In the genomic region with DNA sequence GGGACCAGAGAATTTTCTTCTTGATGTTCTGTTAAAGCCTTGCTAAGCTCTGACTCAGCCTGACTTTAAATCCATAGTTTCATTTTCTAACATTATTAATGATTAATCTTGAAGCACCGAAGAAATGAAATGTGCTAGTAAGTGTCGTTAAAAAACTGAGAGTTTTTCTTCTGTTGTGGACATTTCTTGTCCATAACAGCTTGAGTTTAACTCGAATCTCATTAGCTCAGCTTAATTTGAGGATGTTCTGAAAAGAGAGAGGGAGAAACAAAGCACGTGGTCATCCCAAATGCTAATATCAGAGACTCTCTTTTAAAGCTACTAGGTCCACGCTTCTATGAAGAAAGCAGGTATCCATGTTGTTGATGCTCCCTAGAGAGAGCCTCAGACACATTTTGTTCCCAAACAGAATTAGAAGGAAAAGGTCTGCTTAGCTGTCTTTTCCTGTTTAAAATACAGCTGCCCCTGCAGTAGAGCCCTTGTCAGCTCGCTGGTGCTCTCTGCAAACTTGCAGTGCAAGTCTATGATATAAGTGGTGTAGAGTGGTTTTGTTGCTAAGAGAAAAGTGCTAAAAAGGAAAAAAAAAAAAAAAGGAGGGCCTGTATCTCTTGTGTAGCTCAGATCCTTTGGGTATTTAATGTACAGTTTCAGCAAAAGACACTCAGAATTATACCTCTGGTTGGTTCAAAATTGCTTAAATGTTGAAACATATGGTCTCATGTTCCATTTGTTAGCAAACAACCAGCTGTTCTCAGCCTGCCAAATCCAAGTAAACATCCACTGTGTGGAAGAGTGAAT, we compare ENCODE assay signal across 1 cellular context.
A peak's percentile ranks its signal among the peaks of the same experiment; 100 is the strongest.
TF ChIP-seq lines count a peak whose summit lies in the region.

No MANE protein-coding gene starts in this region.

TF ChIP-seq in IMR-90, 13 proteins besides CTCF, POLR2A, EP300 and RAD21 (continued from another document):
- TF ChIP-seq, protein P1, sequence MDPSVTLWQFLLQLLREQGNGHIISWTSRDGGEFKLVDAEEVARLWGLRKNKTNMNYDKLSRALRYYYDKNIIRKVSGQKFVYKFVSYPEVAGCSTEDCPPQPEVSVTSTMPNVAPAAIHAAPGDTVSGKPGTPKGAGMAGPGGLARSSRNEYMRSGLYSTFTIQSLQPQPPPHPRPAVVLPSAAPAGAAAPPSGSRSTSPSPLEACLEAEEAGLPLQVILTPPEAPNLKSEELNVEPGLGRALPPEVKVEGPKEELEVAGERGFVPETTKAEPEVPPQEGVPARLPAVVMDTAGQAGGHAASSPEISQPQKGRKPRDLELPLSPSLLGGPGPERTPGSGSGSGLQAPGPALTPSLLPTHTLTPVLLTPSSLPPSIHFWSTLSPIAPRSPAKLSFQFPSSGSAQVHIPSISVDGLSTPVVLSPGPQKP (IDR thresholded peaks at IDR 0.05; ENCODE audit: borderline replicate concordance, low read depth, low read length), result no peak
- TF ChIP-seq CEBPB (IDR thresholded peaks at IDR 0.05; ENCODE audit: low read depth, low read length) (no peak), RCOR1 (IDR thresholded peaks at IDR 0.05; ENCODE audit: insufficient replicate concordance, low read length) (no peak), FOS (IDR thresholded peaks at IDR 0.05; ENCODE audit: low read depth, low read length) (no peak), BHLHE40 (IDR thresholded peaks at IDR 0.05; ENCODE audit: low read depth, low read length) (no peak), SMC3 (IDR thresholded peaks at IDR 0.05; ENCODE audit: low read depth, low read length) (no peak), CHD1 (IDR thresholded peaks at IDR 0.05; ENCODE audit: low read depth, low read length) (no peak), MAFK (IDR thresholded peaks at IDR 0.05; ENCODE audit: low read depth, low read length) (peak; percentile 5; the same call in 1 of the 2 replicates), MAZ (IDR thresholded peaks at IDR 0.05; ENCODE audit: borderline replicate concordance, low read depth, low read length) (no peak), MXI1 (IDR thresholded peaks at IDR 0.05; ENCODE audit: borderline replicate concordance, low read depth, low read length) (peak; percentile 49; the same call in 1 of the 2 replicates)
- TF ChIP-seq, protein P2, sequence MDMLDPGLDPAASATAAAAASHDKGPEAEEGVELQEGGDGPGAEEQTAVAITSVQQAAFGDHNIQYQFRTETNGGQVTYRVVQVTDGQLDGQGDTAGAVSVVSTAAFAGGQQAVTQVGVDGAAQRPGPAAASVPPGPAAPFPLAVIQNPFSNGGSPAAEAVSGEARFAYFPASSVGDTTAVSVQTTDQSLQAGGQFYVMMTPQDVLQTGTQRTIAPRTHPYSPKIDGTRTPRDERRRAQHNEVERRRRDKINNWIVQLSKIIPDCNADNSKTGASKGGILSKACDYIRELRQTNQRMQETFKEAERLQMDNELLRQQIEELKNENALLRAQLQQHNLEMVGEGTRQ (IDR thresholded peaks at IDR 0.05; ENCODE audit: low read depth, low read length), result peak; percentile 22; the same call in 1 of the 2 replicates
TF ChIP-seq in IMR-90: peak in this region for 3.
